Comparison of ENCODE assay signal across 15 cellular contexts in the genomic region with DNA sequence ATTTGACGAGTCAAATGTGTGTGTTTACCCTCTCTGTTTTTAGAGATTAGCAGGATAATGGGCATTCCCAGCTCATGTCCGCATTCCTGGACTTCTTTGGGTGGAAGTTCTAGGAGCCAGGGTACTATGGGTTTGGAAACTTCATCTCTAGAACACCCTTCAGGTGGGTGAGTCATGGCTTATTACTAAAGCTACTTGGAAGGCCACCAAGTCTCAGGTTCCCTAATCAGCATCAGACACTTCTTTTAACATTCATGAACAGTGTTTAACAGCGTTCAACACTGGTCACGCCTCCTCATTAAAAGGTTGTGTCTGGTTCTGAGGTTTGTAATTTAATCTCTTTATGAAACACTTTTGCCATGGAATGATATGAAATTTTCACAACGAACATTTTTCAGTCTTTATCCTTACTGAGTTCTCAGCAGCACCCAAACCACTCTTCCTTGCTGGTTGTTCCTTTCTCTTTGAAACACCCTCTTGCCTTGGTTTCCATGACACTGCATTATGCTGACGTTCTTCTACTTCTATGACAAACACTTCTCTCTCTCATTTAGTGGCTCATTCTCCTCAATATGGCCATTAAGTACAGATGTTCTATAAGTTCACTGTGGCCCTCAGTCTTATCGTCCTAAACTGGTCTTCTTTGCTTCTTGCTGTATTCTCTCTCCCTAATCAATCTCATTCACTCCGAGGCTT. TPM values are rescaled to one million over a fixed set of nuclear protein-coding genes. Genes with fewer than 3 reads are reported as not detected.
DNase-seq lines count a peak whose midpoint lies in the region; ATAC-seq and TF ChIP-seq lines count a peak whose summit lies in the region.
"Had no signal": no experiment of that assay in that cellular context is flagged by ENCODE, and none has a peak within 500 bp of the region (broad histone marks: within the 10 kb centered on the region; RNA-seq: fewer than 3 reads in every experiment).

No MANE protein-coding gene starts in this region.

- H3K36me3 ChIP-seq in RWPE2 (ENCODE audit: low read depth) = no peaks in the 10 kb centered on the region
- no peaks in the 10 kb centered on the region for H3K36me3 ChIP-seq in lower lobe of right lung
- H3K36me3 ChIP-seq: cardiac muscle cell, HAP-1, sigmoid colon, SJCRH30 had no signal

- no peaks in the 10 kb centered on the region for H3K27me3 ChIP-seq in RWPE2 (ENCODE audit: insufficient read depth, poor library complexity, severe bottlenecking)
- H3K27me3 ChIP-seq in lower lobe of right lung (ENCODE audit: low read depth) = no peaks in the 10 kb centered on the region
- H3K27me3 ChIP-seq: cardiac muscle cell, sigmoid colon, SJCRH30 had no signal

- DNase-seq in ELR (ENCODE audit: low read depth) = peak; percentile 11
- DNase-seq in HT1080 (ENCODE audit: low read depth) = peak; percentile 30
- DNase-seq in RWPE2 (ENCODE audit: low spot score) = no peak
- DNase-seq in lower lobe of right lung = no peak
- DNase-seq in germinal center (ENCODE audit: low spot score) = no peak
- DNase-seq: activated CD4-positive, CD25-positive, alpha-beta regulatory T cell; NCI-H510A; sigmoid colon; SJCRH30; stimulated activated CD4-positive, alpha-beta T cell treated with anti-CD3 and anti-CD28 coated beads, Interleukin-1b, Interleukin-23, amount 100 ng/mL, for 48 hours; stimulated activated naive CD8-positive, alpha-beta T cell treated with anti-CD3 and anti-CD28 coated beads, Interleukin-15, amount 100 ng/mL, for 72 hours had no signal

- H3K4me1 ChIP-seq in RWPE2 (ENCODE audit: insufficient read depth, poor library complexity, severe bottlenecking) (peaks cover 11% of the 10 kb centered on the region), lower lobe of right lung (no peaks in the 10 kb centered on the region)
- H3K4me1 ChIP-seq: HAP-1, sigmoid colon had no signal

- intact Hi-C loops in lower lobe of right lung (cut with DNase I) = no loop called here

- TF ChIP-seq CTCF in RWPE2 (IDR thresholded peaks at IDR 0.05; ENCODE audit: poor library complexity, severe bottlenecking) (no peak), lower lobe of right lung (IDR thresholded peaks at IDR 0.05) (no peak)

- H3K9me3 ChIP-seq in RWPE2 (ENCODE audit: severe bottlenecking) = no peaks in the 10 kb centered on the region
- H3K9me3 ChIP-seq in lower lobe of right lung = no peaks in the 10 kb centered on the region
- H3K9me3 ChIP-seq: HAP-1, sigmoid colon, SJCRH30 had no signal

- ATAC-seq in RWPE2 (ENCODE audit: low read depth) (peak; percentile 94), lower lobe of right lung (peak; percentile 88 to 92), GM21367 (IDR thresholded peaks at IDR 0.05; ENCODE audit: unreplicated experiment) (no peak), HG02759 (IDR thresholded peaks at IDR 0.05; ENCODE audit: unreplicated experiment) (no peak)

- H3K27ac ChIP-seq in RWPE2 (ENCODE audit: poor library complexity, severe bottlenecking) (peak overlapping the region; percentile 51), lower lobe of right lung (no peak overlapping the region)
- H3K27ac ChIP-seq: cardiac muscle cell, sigmoid colon, SJCRH30 had no signal

- H3K4me3 ChIP-seq in RWPE2 (ENCODE audit: severe bottlenecking) (no peak overlapping the region), lower lobe of right lung (no peak overlapping the region)
- H3K4me3 ChIP-seq: cardiac muscle cell, HAP-1, sigmoid colon, SJCRH30 had no signal

RNA-seq across cellular contexts. Expression of gene MMADHC, which starts 49.3 kb away (rescaled TPM):
- 148 and 170 TPM in 2 replicates for total RNA-seq in HT1080 (2014; rRNA removed; shearing (Covaris generic))
- 185 and 189 TPM in 2 replicates for polyA plus RNA-seq in HT1080 (2015; cell fraction: cytosol; rRNA removed)
- polyA plus RNA-seq in HT1080 (2015; cell fraction: nucleus; rRNA removed) = 114 TPM in 2 replicates
- total RNA-seq in lower lobe of right lung = 70.4 TPM

Comparison
In these comparisons a context has a peak if more than half of its experiments do, and no peak if none do; other contexts are left out.
1. DNase-seq: peak in ELR (single experiment) and HT1080 (single experiment); none in RWPE2 (single experiment), lower lobe of right lung (single experiment) and germinal center (single experiment).
2. ATAC-seq: peak in RWPE2 (single experiment) and lower lobe of right lung (2 of 2); none in GM21367 (single experiment) and HG02759 (single experiment).